13 cellular contexts compared by ENCODE assay signal in genomic region chr3:43455233-43455632, GRCh38.
A peak's percentile ranks its signal among the peaks of the same experiment; 100 is the strongest.
DNase-seq lines count a peak whose midpoint lies in the region; ATAC-seq and TF ChIP-seq lines count a peak whose summit lies in the region.
"Had no signal": no experiment of that assay in that cellular context is flagged by ENCODE, and none has a peak within 500 bp of the region (broad histone marks: within the 10 kb centered on the region; RNA-seq: fewer than 3 reads in every experiment).

No MANE protein-coding gene starts in this region.

- no peaks in the 10 kb centered on the region for H3K4me1 ChIP-seq in left lung
- H3K4me1 ChIP-seq in smooth muscle cell (ENCODE audit: low read depth) = no peaks in the 10 kb centered on the region
- H3K4me1 ChIP-seq: Peyer's patch had no signal

- H4K20me1 ChIP-seq in smooth muscle cell (ENCODE audit: low read depth) = no peaks in the 10 kb centered on the region

- WGBS in smooth muscle cell (ENCODE audit: low lambda C conversion rate) = 64% methylated on average over 1 of the region's 1 CpG

- H3K27ac ChIP-seq in left lung (no peak overlapping the region), smooth muscle cell (ENCODE audit: low read depth) (no peak overlapping the region)
- H3K27ac ChIP-seq: Peyer's patch had no signal

- H3K27me3 ChIP-seq in left lung (no peaks in the 10 kb centered on the region), smooth muscle cell (ENCODE audit: low read depth) (no peaks in the 10 kb centered on the region)
- H3K27me3 ChIP-seq: Peyer's patch had no signal

- H3F3A ChIP-seq in smooth muscle cell (ENCODE audit: low read depth) = no peaks in the 10 kb centered on the region

- no peak overlapping the region for H3K9ac ChIP-seq in smooth muscle cell (ENCODE audit: low read depth)

- no peaks in the 10 kb centered on the region for H3K9me3 ChIP-seq in left lung
- H3K9me3 ChIP-seq in T-helper 17 cell (ENCODE audit: control insufficient read depth, low read length, poor library complexity, severe bottlenecking) = no peaks in the 10 kb centered on the region
- H3K9me3 ChIP-seq in smooth muscle cell (replicated peaks; ENCODE audit: low read depth) = no peaks in the 10 kb centered on the region
- H3K9me3 ChIP-seq: Peyer's patch had no signal

- no peak overlapping the region for H3K4me3 ChIP-seq in cardiac fibroblast (replicated peaks in 1 of 2; ENCODE audit: low read depth in 2 of 2, low read length in 2 of 2)
- H3K4me3 ChIP-seq in left lung = no peak overlapping the region
- no peak overlapping the region for H3K4me3 ChIP-seq in smooth muscle cell
- H3K4me3 ChIP-seq: Peyer's patch had no signal

- no peaks in the 10 kb centered on the region for H3K36me3 ChIP-seq in left lung
- no peaks in the 10 kb centered on the region for H3K36me3 ChIP-seq in smooth muscle cell (ENCODE audit: low read depth)
- H3K36me3 ChIP-seq: Peyer's patch had no signal

- no peaks in the 10 kb centered on the region for H3K27me3 Mint-ChIP-seq in T-helper 17 cell
- H3K27me3 Mint-ChIP-seq: CD4-positive, alpha-beta memory T cell had no signal

- TF ChIP-seq CTCF in cardiac fibroblast (IDR thresholded peaks at IDR 0.05; ENCODE audit: low read depth, low read length) (no peak), left lung (IDR thresholded peaks at IDR 0.05) (no peak), smooth muscle cell (IDR thresholded peaks at IDR 0.05; ENCODE audit: borderline replicate concordance, insufficient read depth, poor library complexity, severe bottlenecking) (no peak)

- no peaks in the 10 kb centered on the region for H3K79me2 ChIP-seq in smooth muscle cell (ENCODE audit: low read depth)

- H2AFZ ChIP-seq in smooth muscle cell (ENCODE audit: low read depth) = no peak overlapping the region

- no peak overlapping the region for H3K27ac Mint-ChIP-seq in T-helper 17 cell
- H3K27ac Mint-ChIP-seq: CD4-positive, alpha-beta memory T cell; IgD-negative memory B cell had no signal

- no peaks in the 10 kb centered on the region for H3K36me3 Mint-ChIP-seq in T-helper 17 cell (ENCODE audit: low read depth)
- H3K36me3 Mint-ChIP-seq: IgD-negative memory B cell had no signal

- intact Hi-C loops in left lung (cut with DNase I) = no loop called here

- ATAC-seq in left lung = peak; percentile 94
- ATAC-seq in T-helper 17 cell = no peak
- no peak for ATAC-seq in HG02763 (IDR thresholded peaks at IDR 0.05; ENCODE audit: unreplicated experiment)
- ATAC-seq in GM21723 (IDR thresholded peaks at IDR 0.05; ENCODE audit: unreplicated experiment) = no peak

- H3K4me1 Mint-ChIP-seq in T-helper 17 cell = peaks cover 4% of the 10 kb centered on the region
- H3K4me1 Mint-ChIP-seq: IgD-negative memory B cell had no signal

- no peak overlapping the region for H3K4me2 ChIP-seq in smooth muscle cell

- no peak overlapping the region for H3K4me3 Mint-ChIP-seq in T-helper 17 cell
- H3K4me3 Mint-ChIP-seq: CD4-positive, alpha-beta memory T cell; IgD-negative memory B cell had no signal

- DNase-seq in AG08395 (ENCODE audit: low spot score) = peak; percentile 72
- DNase-seq in HT1080 (ENCODE audit: low read depth) = peak; percentile 88
- peak; percentile 14 to 56 for DNase-seq in cardiac fibroblast (ENCODE audit: low read depth in 2 of 2)
- DNase-seq in left lung = peak in 1 of 2 donors; percentile 47
- DNase-seq in T-helper 17 cell = no peak
- DNase-seq in smooth muscle cell (lab: John Stamatoyannopoulos, UW; ENCODE audit: unreplicated experiment) = no peak
- DNase-seq: activated CD4-positive, CD25-positive, alpha-beta regulatory T cell treated with anti-CD3 and anti-CD28 coated beads, Interleukin-2, amount 50 U/mL, for 72 hours; CD4-positive, alpha-beta memory T cell; Peyer's patch; stimulated activated CD8-positive, alpha-beta memory T cell treated with anti-CD3 and anti-CD28 coated beads, Interleukin-4, amount 100 ng/mL, for 48 hours had no signal

Comparison
In these comparisons a context has a peak if more than half of its experiments do, and no peak if none do; other contexts are left out.
1. DNase-seq: peak in AG08395 (single experiment), HT1080 (single experiment) and cardiac fibroblast (2 of 2); none in T-helper 17 cell (0 of 3) and smooth muscle cell (single experiment).